In the genomic region with DNA sequence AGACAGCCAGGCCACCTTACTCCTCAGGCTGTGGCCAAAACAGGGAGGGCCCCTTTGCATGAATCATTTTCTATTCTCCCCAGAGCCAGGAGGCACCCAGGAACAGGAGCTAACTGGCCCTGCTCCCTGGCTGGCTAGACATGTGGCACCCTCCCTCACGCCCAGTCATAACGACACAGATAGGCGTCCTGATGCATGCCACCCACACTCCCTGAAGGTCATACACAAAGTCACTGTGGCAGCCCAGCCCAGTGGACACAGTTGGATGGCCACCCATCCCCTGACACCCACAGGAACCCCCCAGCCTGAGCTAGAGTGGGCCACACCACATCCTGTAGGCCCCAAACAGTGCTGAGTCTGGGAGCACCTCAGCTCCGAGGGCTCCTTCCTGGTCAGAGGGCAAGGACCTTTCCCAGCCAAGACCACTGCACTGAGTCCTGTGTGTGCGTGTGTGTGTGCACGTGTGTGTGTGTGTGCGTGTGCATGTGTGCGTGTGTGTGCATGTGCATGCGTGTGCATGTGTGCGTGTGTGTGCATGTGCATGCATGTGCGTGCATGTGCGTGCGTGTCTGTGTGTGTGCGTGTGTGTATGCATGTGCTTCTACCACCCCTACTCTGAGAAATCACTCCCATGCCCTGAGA, we compare ENCODE assay signal across 8 cellular contexts. TPM values are rescaled to one million over a fixed set of nuclear protein-coding genes. Genes with fewer than 3 reads are reported as not detected.
DNase-seq lines count a peak whose midpoint lies in the region; ATAC-seq and TF ChIP-seq lines count a peak whose summit lies in the region.

No MANE protein-coding gene starts in this region.

- H3K4me2 ChIP-seq in osteoblast (ENCODE audit: insufficient read depth, low read length) = peak overlapping the region; percentile 35

- no peaks in the 10 kb centered on the region for H3K9me3 Mint-ChIP-seq in activated T-helper 17 cell treated with anti-CD3 and anti-CD28 coated beads, Interleukin-2, amount 50 U/mL, for 72 hours

- H3K4me3 Mint-ChIP-seq in activated T-helper 17 cell treated with anti-CD3 and anti-CD28 coated beads, Interleukin-2, amount 50 U/mL, for 72 hours = no peak overlapping the region

- H2AFZ ChIP-seq in osteoblast (ENCODE audit: low read length) = no peak overlapping the region

- peaks cover 23% of the 10 kb centered on the region for H3K79me2 ChIP-seq in osteoblast (ENCODE audit: insufficient read depth, low read length)

- peaks cover 33% of the 10 kb centered on the region for H3K4me1 ChIP-seq in osteoblast (ENCODE audit: insufficient read depth, low read length)

- DNase-seq in osteoblast (ENCODE audit: insufficient read length, low spot score, missing footprints) (peak; percentile 89), KG1 (lab: John Stamatoyannopoulos, UW) (no peak)

- no peaks in the 10 kb centered on the region for H3K36me3 ChIP-seq in osteoblast (ENCODE audit: insufficient read depth, low read length)

- no peaks in the 10 kb centered on the region for H3K27me3 Mint-ChIP-seq in activated T-helper 17 cell treated with anti-CD3 and anti-CD28 coated beads, Interleukin-2, amount 50 U/mL, for 72 hours

- no peaks in the 10 kb centered on the region for H3K36me3 Mint-ChIP-seq in activated T-helper 17 cell treated with anti-CD3 and anti-CD28 coated beads, Interleukin-2, amount 50 U/mL, for 72 hours (ENCODE audit: low read depth)

- peak overlapping the region; percentile 32 for H3K27ac Mint-ChIP-seq in activated T-helper 17 cell treated with anti-CD3 and anti-CD28 coated beads, Interleukin-2, amount 50 U/mL, for 72 hours

- no peaks in the 10 kb centered on the region for H3K9me3 ChIP-seq in osteoblast (ENCODE audit: low read depth, low read length)

- ATAC-seq in GM18867 (IDR thresholded peaks at IDR 0.05; ENCODE audit: unreplicated experiment) (peak; percentile 56), HG02678 (IDR thresholded peaks at IDR 0.05; ENCODE audit: unreplicated experiment) (peak; percentile 43), HG03565 (IDR thresholded peaks at IDR 0.05; ENCODE audit: unreplicated experiment) (no peak), HG02970 (IDR thresholded peaks at IDR 0.05; ENCODE audit: low FRiP score, unreplicated experiment) (no peak), HG03342 (IDR thresholded peaks at IDR 0.05; ENCODE audit: unreplicated experiment) (no peak)
- peak; percentile 85 for ATAC-seq in activated T-helper 17 cell treated with anti-CD3 and anti-CD28 coated beads, Interleukin-2, amount 50 U/mL, for 72 hours (replicated peaks)

- H3K4me1 Mint-ChIP-seq in activated T-helper 17 cell treated with anti-CD3 and anti-CD28 coated beads, Interleukin-2, amount 50 U/mL, for 72 hours = peaks cover 10% of the 10 kb centered on the region

- peaks cover 49% of the 10 kb centered on the region for H4K20me1 ChIP-seq in osteoblast (ENCODE audit: insufficient read depth, low read length)

- no peaks in the 10 kb centered on the region for H3K27me3 ChIP-seq in osteoblast (ENCODE audit: insufficient read depth, low read length)

- no peak overlapping the region for H3K27ac ChIP-seq in osteoblast (ENCODE audit: low read depth, low read length)

- no peak overlapping the region for H3K4me3 ChIP-seq in osteoblast (ENCODE audit: insufficient read depth, low read length)

- no peak for TF ChIP-seq CTCF in osteoblast (IDR thresholded peaks at IDR 0.05; ENCODE audit: extremely low read depth, low read depth, low read length)

RNA-seq across cellular contexts. Expression of a gene that starts 21.6 kb away (rescaled TPM):
- 10 to 100 TPM in 1 of 2 donors, 1 to 10 TPM in 1; 9.4 to 12.0 TPM for total RNA-seq in activated T-helper 17 cell treated with anti-CD3 and anti-CD28 coated beads, Interleukin-2, amount 50 U/mL, for 72 hours
- total RNA-seq in osteoblast = 5.1 and 5.6 TPM in 2 replicates

RNA-seq across cellular contexts. Expression of a gene that starts 33.4 kb away (rescaled TPM):
- not detected for total RNA-seq in activated T-helper 17 cell treated with anti-CD3 and anti-CD28 coated beads, Interleukin-2, amount 50 U/mL, for 72 hours
- not detected in 2 replicates for total RNA-seq in osteoblast

Comparison
In these comparisons a context has a peak if more than half of its experiments do, and no peak if none do; other contexts are left out.
1. ATAC-seq: peak in GM18867 (single experiment), HG02678 (single experiment) and activated T-helper 17 cell treated with anti-CD3 and anti-CD28 coated beads, Interleukin-2, amount 50 U/mL, for 72 hours (single experiment); none in HG03565 (single experiment), HG02970 (single experiment) and HG03342 (single experiment).